8 cellular contexts compared by ENCODE assay signal in the genomic region with DNA sequence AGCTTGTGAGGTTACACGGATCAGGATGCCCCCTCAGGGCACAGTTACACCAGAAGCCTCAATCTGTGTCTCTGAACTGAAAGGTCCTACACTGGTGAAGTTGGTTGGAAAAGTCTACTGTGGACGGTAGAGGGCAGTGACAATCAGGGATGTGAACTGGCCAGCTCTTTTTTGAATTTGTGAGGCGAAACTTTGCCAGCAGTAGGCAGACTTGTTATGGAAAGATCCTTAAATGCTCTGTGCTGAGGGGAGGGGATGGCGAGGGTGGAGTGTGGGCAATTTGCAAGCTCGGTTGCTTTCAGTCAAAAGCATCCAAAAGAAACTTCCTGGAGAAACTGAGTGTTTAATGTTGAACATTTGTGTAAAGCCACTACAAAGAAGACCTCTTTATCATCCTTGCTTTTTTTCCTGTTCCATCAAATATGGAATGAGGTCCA.
DNase-seq lines count a peak whose midpoint lies in the region; ATAC-seq and TF ChIP-seq lines count a peak whose summit lies in the region.

No MANE protein-coding gene starts in this region.

- no peak overlapping the region for H3K4me3 ChIP-seq in fibroblast of the aortic adventitia (ENCODE audit: low read depth, low read length)

- no peak for ATAC-seq in GM19324 (IDR thresholded peaks at IDR 0.05; ENCODE audit: low FRiP score, unreplicated experiment)

- peaks cover 16% of the 10 kb centered on the region for H3K36me3 Mint-ChIP-seq in nephron progenitor cell (ENCODE audit: low read depth)

- no peak overlapping the region for H3K4me3 Mint-ChIP-seq in nephron progenitor cell

- no peak overlapping the region for H3K27ac Mint-ChIP-seq in nephron progenitor cell

- H3K27me3 Mint-ChIP-seq in nephron progenitor cell (ENCODE audit: low read depth, poor library complexity) = peaks cover 5% of the 10 kb centered on the region

- TF ChIP-seq CTCF in fibroblast of the aortic adventitia (IDR thresholded peaks at IDR 0.05; ENCODE audit: insufficient read depth, low read length) (peak; percentile 86), nephron progenitor cell (IDR thresholded peaks at IDR 0.05) (peak; percentile 69)

- H3K9me3 Mint-ChIP-seq in nephron progenitor cell = no peaks in the 10 kb centered on the region

- peaks cover 23% of the 10 kb centered on the region for H3K4me1 Mint-ChIP-seq in nephron progenitor cell

- peak; percentile 7 for DNase-seq in stimulated activated CD4-positive, alpha-beta T cell treated with anti-CD3 and anti-CD28 coated beads, Interleukin-4, amount 100 ng/mL, for 24 hours
- DNase-seq in stimulated activated CD4-positive, alpha-beta T cell treated with anti-CD3 and anti-CD28 coated beads, Interleukin-4, amount 100 ng/mL, for 1 hour = no peak
- peak; percentile 9 for DNase-seq in NCI-H146 treated with DMSO at 0.1 percent for 48 hours (lab: John Stamatoyannopoulos, UW; ENCODE audit: unreplicated experiment)
- DNase-seq in UCSD-AML1 (lab: John Stamatoyannopoulos, UW; ENCODE audit: unreplicated experiment) = peak; percentile 35
- peak; percentile 96 for DNase-seq in fibroblast of the aortic adventitia (ENCODE audit: low read depth)
- peak; percentile 53 for DNase-seq in nephron progenitor cell
- DNase-seq in NCI-H1930 (lab: John Stamatoyannopoulos, UW) = no peak

Comparison
In these comparisons a context has a peak if more than half of its experiments do, and no peak if none do; other contexts are left out.
1. DNase-seq: peak in stimulated activated CD4-positive, alpha-beta T cell treated with anti-CD3 and anti-CD28 coated beads, Interleukin-4, amount 100 ng/mL, for 24 hours (single experiment), NCI-H146 treated with DMSO at 0.1 percent for 48 hours (single experiment), UCSD-AML1 (single experiment), fibroblast of the aortic adventitia (single experiment) and nephron progenitor cell (single experiment); none in stimulated activated CD4-positive, alpha-beta T cell treated with anti-CD3 and anti-CD28 coated beads, Interleukin-4, amount 100 ng/mL, for 1 hour (single experiment) and NCI-H1930 (0 of 2).